In genomic region chr5:126808619-126809018, GRCh38 we compare ENCODE assay signal across 8 cellular contexts. TPM values are rescaled to one million over a fixed set of nuclear protein-coding genes. Genes with fewer than 3 reads are reported as not detected.
A peak's percentile ranks its signal among the peaks of the same experiment; 100 is the strongest.
DNase-seq lines count a peak whose midpoint lies in the region; ATAC-seq and TF ChIP-seq lines count a peak whose summit lies in the region.

No MANE protein-coding gene starts in this region.

- ATAC-seq in HG02885 (IDR thresholded peaks at IDR 0.05; ENCODE audit: poor library complexity, unreplicated experiment) (peak; percentile 44), T-helper 17 cell (peak; percentile 30), thoracic aorta (ENCODE audit: insufficient number of reproducible peaks, low FRiP score, low read depth) (peak; percentile 20)

- H3K4me3 ChIP-seq in thoracic aorta (peak overlapping the region; percentile 20), H7 (ENCODE audit: insufficient read depth, low read depth, low read length) (no peak overlapping the region)

- no peaks in the 10 kb centered on the region for H3K27me3 ChIP-seq in thoracic aorta (replicated peaks; ENCODE audit: insufficient read depth)
- H3K27me3 ChIP-seq in H7 (ENCODE audit: control insufficient read depth, insufficient read depth, low read length), result no peaks in the 10 kb centered on the region

- no peak overlapping the region for H3K4me3 Mint-ChIP-seq in activated T-cell treated with anti-CD3 and anti-CD28 coated beads, Interleukin-2, amount 50 U/mL, for 24 hours
- no peak overlapping the region for H3K4me3 Mint-ChIP-seq in T-helper 17 cell

- peak; percentile 52 for TF ChIP-seq CTCF in thoracic aorta (IDR thresholded peaks at IDR 0.05)

- no peak overlapping the region for H3K27ac ChIP-seq in thoracic aorta

- H3K27me3 Mint-ChIP-seq in activated T-cell treated with anti-CD3 and anti-CD28 coated beads, Interleukin-2, amount 50 U/mL, for 24 hours, result no peaks in the 10 kb centered on the region
- no peaks in the 10 kb centered on the region for H3K27me3 Mint-ChIP-seq in T-helper 17 cell

- peaks cover 61% of the 10 kb centered on the region for H3K4me1 Mint-ChIP-seq in activated T-cell treated with anti-CD3 and anti-CD28 coated beads, Interleukin-2, amount 50 U/mL, for 24 hours (ENCODE audit: low read depth)
- peaks cover 28% of the 10 kb centered on the region for H3K4me1 Mint-ChIP-seq in T-helper 17 cell

- H3K36me3 ChIP-seq in thoracic aorta (no peaks in the 10 kb centered on the region), H7 (replicated peaks; ENCODE audit: control insufficient read depth, insufficient read depth, low read length) (peaks cover 28% of the 10 kb centered on the region)

- H3K4me1 ChIP-seq in thoracic aorta (ENCODE audit: control insufficient read depth in 1 of 2, low read depth in 2 of 2), result no peaks in the 10 kb centered on the region

- no peak for DNase-seq in activated T-cell treated with anti-CD3 and anti-CD28 coated beads, Interleukin-2, amount 50 U/mL, for 24 hours
- DNase-seq in activated T-cell treated with anti-CD3 and anti-CD28 coated beads, Interleukin-2, amount 50 U/mL, for 48 hours, result no peak
- DNase-seq in T-helper 17 cell (no peak), globus pallidus (ENCODE audit: low spot score) (peak; percentile 9), thoracic aorta (ENCODE audit: low spot score) (no peak), H7 (no peak), NCI-H748 treated with DMSO at 0.1 percent for 48 hours (lab: John Stamatoyannopoulos, UW) (no peak)

- H3K27ac Mint-ChIP-seq in activated T-cell treated with anti-CD3 and anti-CD28 coated beads, Interleukin-2, amount 50 U/mL, for 24 hours, result peak overlapping the region; percentile 71
- no peak overlapping the region for H3K27ac Mint-ChIP-seq in T-helper 17 cell

- peaks cover 89% of the 10 kb centered on the region for H3K36me3 Mint-ChIP-seq in activated T-cell treated with anti-CD3 and anti-CD28 coated beads, Interleukin-2, amount 50 U/mL, for 24 hours (ENCODE audit: low read depth)
- no peaks in the 10 kb centered on the region for H3K36me3 Mint-ChIP-seq in T-helper 17 cell (ENCODE audit: low read depth)

- no peaks in the 10 kb centered on the region for H3K9me3 ChIP-seq in T-helper 17 cell (ENCODE audit: control insufficient read depth, low read length, poor library complexity, severe bottlenecking)
- no peaks in the 10 kb centered on the region for H3K9me3 ChIP-seq in thoracic aorta

- no peaks in the 10 kb centered on the region for H3K9me3 Mint-ChIP-seq in activated T-cell treated with anti-CD3 and anti-CD28 coated beads, Interleukin-2, amount 50 U/mL, for 24 hours

RNA-seq across cellular contexts. Expression of gene LMNB1, which starts 31.7 kb away (rescaled TPM):
- total RNA-seq in T-helper 17 cell (10 to 100 TPM; 21.6 to 22.2 TPM), thoracic aorta (10 to 100 TPM; 12.7 to 15.9 TPM)
- 171 and 174 TPM in 2 replicates for total RNA-seq in H7 (2014; rRNA removed; shearing (Covaris generic))
